In genomic region chr6:7593234-7593633, GRCh38 we compare ENCODE assay signal across 16 cellular contexts. TPM values are rescaled to one million over a fixed set of nuclear protein-coding genes. Genes with fewer than 3 reads are reported as not detected.
DNase-seq lines count a peak whose midpoint lies in the region; ATAC-seq and TF ChIP-seq lines count a peak whose summit lies in the region.
"Had no signal": no experiment of that assay in that cellular context is flagged by ENCODE, and none has a peak within 500 bp of the region (broad histone marks: within the 10 kb centered on the region; RNA-seq: fewer than 3 reads in every experiment).

No MANE protein-coding gene starts in this region.

- H3K27ac Mint-ChIP-seq in activated naive CD8-positive, alpha-beta T cell, result peak overlapping the region; percentile 3
- H3K27ac Mint-ChIP-seq in activated naive CD8-positive, alpha-beta T cell treated with anti-CD3 and anti-CD28 coated beads for 36 hours, result no peak overlapping the region
- H3K27ac Mint-ChIP-seq in CD4-positive, alpha-beta T cell, result peak overlapping the region; percentile 91
- H3K27ac Mint-ChIP-seq in T-helper 17 cell, result peak overlapping the region; percentile 74
- peak overlapping the region in 4 of 6 donors; percentile 47 to 86 (median 70) for H3K27ac Mint-ChIP-seq in naive B cell
- no peak overlapping the region for H3K27ac Mint-ChIP-seq in CD14-positive monocyte
- no peak overlapping the region for H3K27ac Mint-ChIP-seq in T-helper 2 cell treated with Interferon-gamma antibody and Interleukin-4, amounts not matched to agents 5 μg/mL and 100 μg/mL, for 36 hours

- ATAC-seq in CD4-positive, alpha-beta T cell (ENCODE audit: poor library complexity), result no peak
- no peak for ATAC-seq in T-helper 17 cell
- ATAC-seq in naive B cell (ENCODE audit: low read depth in 2 of 2), result no peak
- ATAC-seq in HG03135 (IDR thresholded peaks at IDR 0.05; ENCODE audit: unreplicated experiment), result no peak

- POLR2A ChIA-PET in CD4-positive, alpha-beta T cell (lab: Charles Lee), result no interaction called here

- no peak for DNase-seq in activated naive CD8-positive, alpha-beta T cell treated with anti-CD3 and anti-CD28 coated beads for 36 hours
- DNase-seq in CD4-positive, alpha-beta T cell, result no peak
- no peak for DNase-seq in T-helper 17 cell
- no peak for DNase-seq in naive B cell
- DNase-seq in CD14-positive monocyte (ENCODE audit: low spot score), result no peak
- no peak for DNase-seq in T-helper 2 cell treated with Interferon-gamma antibody and Interleukin-4, amounts not matched to agents 5 μg/mL and 100 μg/mL, for 36 hours (ENCODE audit: low spot score)
- DNase-seq: Caco-2, H9, NCI-H187 treated with DMSO at 0.1 percent for 48 hours, NCI-H446, OCI-M1 had no signal

- H3K4me3 Mint-ChIP-seq in activated naive CD8-positive, alpha-beta T cell, result no peak overlapping the region
- H3K4me3 Mint-ChIP-seq in activated naive CD8-positive, alpha-beta T cell treated with anti-CD3 and anti-CD28 coated beads for 36 hours, result no peak overlapping the region
- no peak overlapping the region for H3K4me3 Mint-ChIP-seq in CD4-positive, alpha-beta T cell
- H3K4me3 Mint-ChIP-seq in T-helper 17 cell (no peak overlapping the region), naive B cell (peak overlapping the region in 1 of 8 donors; percentile 31), CD14-positive monocyte (no peak overlapping the region)
- H3K4me3 Mint-ChIP-seq in T-helper 2 cell treated with Interferon-gamma antibody and Interleukin-4, amounts not matched to agents 5 μg/mL and 100 μg/mL, for 36 hours, result no peak overlapping the region

- CTCF ChIA-PET in CD4-positive, alpha-beta T cell (lab: Charles Lee), result no interaction called here

- no peaks in the 10 kb centered on the region for H3K9me3 Mint-ChIP-seq in activated naive CD8-positive, alpha-beta T cell (ENCODE audit: low read depth)
- no peaks in the 10 kb centered on the region for H3K9me3 Mint-ChIP-seq in activated naive CD8-positive, alpha-beta T cell treated with anti-CD3 and anti-CD28 coated beads for 36 hours
- no peaks in the 10 kb centered on the region for H3K9me3 Mint-ChIP-seq in CD4-positive, alpha-beta T cell
- no peaks in the 10 kb centered on the region for H3K9me3 Mint-ChIP-seq in naive B cell
- H3K9me3 Mint-ChIP-seq in CD14-positive monocyte, result peaks cover 0 to 1% (median 0%) of the 10 kb centered on the region in 7 donors
- no peaks in the 10 kb centered on the region for H3K9me3 Mint-ChIP-seq in T-helper 2 cell treated with Interferon-gamma antibody and Interleukin-4, amounts not matched to agents 5 μg/mL and 100 μg/mL, for 36 hours
- H3K9me3 Mint-ChIP-seq: H9 had no signal

- no peaks in the 10 kb centered on the region for H3K27me3 Mint-ChIP-seq in activated naive CD8-positive, alpha-beta T cell
- no peaks in the 10 kb centered on the region for H3K27me3 Mint-ChIP-seq in activated naive CD8-positive, alpha-beta T cell treated with anti-CD3 and anti-CD28 coated beads for 36 hours
- H3K27me3 Mint-ChIP-seq in CD4-positive, alpha-beta T cell, result no peaks in the 10 kb centered on the region
- H3K27me3 Mint-ChIP-seq in T-helper 17 cell (no peaks in the 10 kb centered on the region), naive B cell (no peaks in the 10 kb centered on the region), CD14-positive monocyte (ENCODE audit: low read depth in 3 of 3) (peaks cover 0 to 1% (median 0%) of the 10 kb centered on the region in 3 donors)
- no peaks in the 10 kb centered on the region for H3K27me3 Mint-ChIP-seq in T-helper 2 cell treated with Interferon-gamma antibody and Interleukin-4, amounts not matched to agents 5 μg/mL and 100 μg/mL, for 36 hours (ENCODE audit: low read depth)

- no peaks in the 10 kb centered on the region for H3K27me3 ChIP-seq in CD4-positive, alpha-beta T cell (ENCODE audit: control insufficient read depth, insufficient read depth, low read length)
- H3K27me3 ChIP-seq: BLaER1, SJSA1 had no signal

- H3K36me3 Mint-ChIP-seq in activated naive CD8-positive, alpha-beta T cell, result no peaks in the 10 kb centered on the region
- H3K36me3 Mint-ChIP-seq in activated naive CD8-positive, alpha-beta T cell treated with anti-CD3 and anti-CD28 coated beads for 36 hours, result peaks cover 22% of the 10 kb centered on the region
- peaks cover 61% of the 10 kb centered on the region for H3K36me3 Mint-ChIP-seq in CD4-positive, alpha-beta T cell (ENCODE audit: low read depth)
- H3K36me3 Mint-ChIP-seq in T-helper 17 cell (ENCODE audit: low read depth) (peaks cover 2% of the 10 kb centered on the region), naive B cell (peaks cover 7 to 10% of the 10 kb centered on the region in 2 donors), CD14-positive monocyte (peaks cover 35 to 37% of the 10 kb centered on the region in 2 donors)
- peaks cover 28% of the 10 kb centered on the region for H3K36me3 Mint-ChIP-seq in T-helper 2 cell treated with Interferon-gamma antibody and Interleukin-4, amounts not matched to agents 5 μg/mL and 100 μg/mL, for 36 hours (ENCODE audit: low read depth)

- H3K9me3 ChIP-seq in CD4-positive, alpha-beta T cell (ENCODE audit: control insufficient read depth, low read length), result no peaks in the 10 kb centered on the region
- H3K9me3 ChIP-seq in T-helper 17 cell (ENCODE audit: control insufficient read depth, low read length, poor library complexity, severe bottlenecking), result no peaks in the 10 kb centered on the region
- H3K9me3 ChIP-seq: BLaER1, Caco-2, SJSA1 had no signal

- intact Hi-C loops in CD4-positive, alpha-beta T cell (cut with DNase I, micrococcal nuclease), result loop anchor here (5.0 to 10.0 kb wide), 4 partner anchors 206 to 842 kb away; partner anchors contain the start of genes CAGE1 (in 2 of the 2), RIOK1 (in 2 of the 2), BLOC1S5 (in 1 of the 2) and SLC35B3 (in 1 of the 2)
- intact Hi-C loops in CD14-positive monocyte (cut with micrococcal nuclease), result no loop called here

- H3K27ac ChIP-seq in CD4-positive, alpha-beta T cell (ENCODE audit: low read depth, low read length), result no peak overlapping the region
- H3K27ac ChIP-seq: BLaER1, RWPE1, SJSA1 had no signal

- no peak for TF ChIP-seq CTCF in CD4-positive, alpha-beta T cell (IDR thresholded peaks at IDR 0.05)
- no peak for TF ChIP-seq CTCF in CD14-positive monocyte (IDR thresholded peaks at IDR 0.05)

- H3K4me1 Mint-ChIP-seq in activated naive CD8-positive, alpha-beta T cell (ENCODE audit: low read depth), result peaks cover 39% of the 10 kb centered on the region
- H3K4me1 Mint-ChIP-seq in activated naive CD8-positive, alpha-beta T cell treated with anti-CD3 and anti-CD28 coated beads for 36 hours, result peaks cover 27% of the 10 kb centered on the region
- H3K4me1 Mint-ChIP-seq in CD4-positive, alpha-beta T cell (ENCODE audit: low read depth), result peaks cover 42% of the 10 kb centered on the region
- peaks cover 36% of the 10 kb centered on the region for H3K4me1 Mint-ChIP-seq in T-helper 17 cell
- peaks cover 33 to 43% (median 36%) of the 10 kb centered on the region in 3 donors for H3K4me1 Mint-ChIP-seq in naive B cell
- H3K4me1 Mint-ChIP-seq in CD14-positive monocyte, result peaks cover 30% of the 10 kb centered on the region
- peaks cover 25% of the 10 kb centered on the region for H3K4me1 Mint-ChIP-seq in T-helper 2 cell treated with Interferon-gamma antibody and Interleukin-4, amounts not matched to agents 5 μg/mL and 100 μg/mL, for 36 hours (ENCODE audit: low read depth)

RNA-seq across cellular contexts. Expression of gene SNRNP48, which starts 3.2 kb away (rescaled TPM):
- total RNA-seq in activated naive CD8-positive, alpha-beta T cell treated with anti-CD3 and anti-CD28 coated beads for 36 hours, result 10 to 100 TPM; 15.8 to 16.1 TPM
- 10 to 100 TPM; 12.1 to 13.4 TPM for total RNA-seq in CD4-positive, alpha-beta T cell
- total RNA-seq in T-helper 17 cell, result 1 to 10 TPM; 6.8 to 9.6 TPM
- polyA plus RNA-seq in naive B cell (ENCODE audit: low read depth in 6 of 6), result 10 to 100 TPM in 4 of 6 donors, 1 to 10 TPM in 2; 5.3 to 15.1 (median 11.0) TPM
- polyA plus RNA-seq in CD14-positive monocyte, result 1 to 10 TPM; 5.1 to 5.9 TPM

RNA-seq across cellular contexts. Expression of gene DSP, which starts 51.8 kb away (rescaled TPM):
- total RNA-seq in activated naive CD8-positive, alpha-beta T cell treated with anti-CD3 and anti-CD28 coated beads for 36 hours, result under 1 TPM; 0.16 TPM
- total RNA-seq in CD4-positive, alpha-beta T cell, result under 1 TPM in 1 of 2 experiments, not detected in 1; 0.14 TPM
- under 1 TPM in 1 of 2 donors, not detected in 1; 0.05 TPM for total RNA-seq in T-helper 17 cell
- polyA plus RNA-seq in naive B cell (ENCODE audit: low read depth in 6 of 6) (10 to 100 TPM in 4 of 6 donors, 1 to 10 TPM in 2; 6.3 to 49.2 (median 15.8) TPM), CD14-positive monocyte (not detected)

Comparison
In these comparisons a context has a peak if more than half of its experiments do, and no peak if none do; other contexts are left out.
1. H3K27ac Mint-ChIP-seq: peak in activated naive CD8-positive, alpha-beta T cell (single experiment), CD4-positive, alpha-beta T cell (single experiment), T-helper 17 cell (single experiment) and naive B cell (4 of 6); none in activated naive CD8-positive, alpha-beta T cell treated with anti-CD3 and anti-CD28 coated beads for 36 hours (single experiment), CD14-positive monocyte (0 of 7) and T-helper 2 cell treated with Interferon-gamma antibody and Interleukin-4, amounts not matched to agents 5 μg/mL and 100 μg/mL, for 36 hours (single experiment).
2. intact Hi-C loops: an anchor here in CD4-positive, alpha-beta T cell (5.0 to 10.0 kb wide); none called in CD14-positive monocyte.